15 cellular contexts compared by ENCODE assay signal in genomic region chr20:32678948-32679347, GRCh38. TPM values are rescaled to one million over a fixed set of nuclear protein-coding genes. Genes with fewer than 3 reads are reported as not detected.
DNase-seq lines count a peak whose midpoint lies in the region; ATAC-seq and TF ChIP-seq lines count a peak whose summit lies in the region.
"Had no signal": no experiment of that assay in that cellular context is flagged by ENCODE, and none has a peak within 500 bp of the region (broad histone marks: within the 10 kb centered on the region; RNA-seq: fewer than 3 reads in every experiment).

No MANE protein-coding gene starts in this region.

- ATAC-seq in stimulated activated naive CD8-positive, alpha-beta T cell treated with anti-CD3 and anti-CD28 coated beads, Interleukin-15, amount 100 ng/mL, for 72 hours: no peak
- ATAC-seq in GM18511 (IDR thresholded peaks at IDR 0.05; ENCODE audit: unreplicated experiment) (no peak), HG03095 (IDR thresholded peaks at IDR 0.05; ENCODE audit: unreplicated experiment) (no peak)
- ATAC-seq: activated T-cell treated with anti-CD3 and anti-CD28 coated beads, Interleukin-2, amount 50 U/mL, for 4 hours; gastroesophageal sphincter had no signal

- H3K36me3 Mint-ChIP-seq in activated CD4-positive, alpha-beta memory T cell treated with anti-CD3 and anti-CD28 coated beads, Interleukin-2, amount 10 ng/mL, durations not matched to agents 7 days and 5 days (ENCODE audit: low read depth): no peaks in the 10 kb centered on the region

- H3K27me3 Mint-ChIP-seq in stimulated activated naive CD8-positive, alpha-beta T cell treated with anti-CD3 and anti-CD28 coated beads, Interleukin-15, amount 100 ng/mL, for 72 hours: no peaks in the 10 kb centered on the region
- H3K27me3 Mint-ChIP-seq in activated CD4-positive, alpha-beta memory T cell treated with anti-CD3 and anti-CD28 coated beads, Interleukin-2, amount 10 ng/mL, durations not matched to agents 7 days and 5 days: no peaks in the 10 kb centered on the region

- H3K4me1 Mint-ChIP-seq in stimulated activated naive CD8-positive, alpha-beta T cell treated with anti-CD3 and anti-CD28 coated beads, Interleukin-15, amount 100 ng/mL, for 72 hours: peaks cover 27% of the 10 kb centered on the region
- peaks cover 25% of the 10 kb centered on the region for H3K4me1 Mint-ChIP-seq in activated CD4-positive, alpha-beta memory T cell treated with anti-CD3 and anti-CD28 coated beads, Interleukin-2, amount 10 ng/mL, durations not matched to agents 7 days and 5 days

- no peaks in the 10 kb centered on the region for H3K4me1 ChIP-seq in HEK293 (ENCODE audit: control insufficient read depth, insufficient read depth, low read length)
- H3K4me1 ChIP-seq: gastroesophageal sphincter had no signal

- POLR2A ChIA-PET in HEK293 (lab: Yijun Ruan, JAX): no interaction called here
- POLR2A ChIA-PET in activated CD4-positive, alpha-beta memory T cell treated with anti-CD3 and anti-CD28 coated beads, Interleukin-2, amount 10 ng/mL, durations not matched to agents 7 days and 5 days (lab: Charles Lee): no interaction called here

- no peak for TF ChIP-seq CTCF in HEK293 (tag by site-specific recombination; IDR thresholded peaks at IDR 0.05)

- no peak overlapping the region for H3K4me3 ChIP-seq in HEK293 (ENCODE audit: low read depth, low read length)
- H3K4me3 ChIP-seq: gastroesophageal sphincter had no signal

- DNase-seq in A172 (ENCODE audit: low spot score) (peak; percentile 32), anterior cingulate cortex (lab: John Stamatoyannopoulos, UW) (peak in 43 of 58 donors; percentile 5 to 79 (median 54)), inferior parietal cortex (ENCODE audit: extremely low spot score) (peak; percentile 67)
- no peak for DNase-seq in stimulated activated naive CD8-positive, alpha-beta T cell treated with anti-CD3 and anti-CD28 coated beads, Interleukin-15, amount 100 ng/mL, for 72 hours
- DNase-seq in activated CD4-positive, alpha-beta memory T cell treated with anti-CD3 and anti-CD28 coated beads, Interleukin-2, amount 10 ng/mL, durations not matched to agents 7 days and 5 days: no peak
- DNase-seq: activated T-cell treated with anti-CD3 and anti-CD28 coated beads, Interleukin-2, amount 50 U/mL, for 4 hours; DND-41; NCI-H1436 treated with DMSO at 0.1 percent for 48 hours; stimulated activated CD4-positive, alpha-beta T cell treated with anti-CD3 and anti-CD28 coated beads, Interleukin-1b, Interleukin-23, amount 100 ng/mL, for 48 hours; SW 1271 had no signal

- no peaks in the 10 kb centered on the region for H3K36me3 ChIP-seq in HEK293 (ENCODE audit: control insufficient read depth in 2 of 2, insufficient read depth in 1 of 2, low read length in 2 of 2)
- H3K36me3 ChIP-seq: gastroesophageal sphincter had no signal

- H3K9me3 ChIP-seq in HEK293 (ENCODE audit: control insufficient read depth, insufficient read depth, low read depth, low read length): no peaks in the 10 kb centered on the region
- H3K9me3 ChIP-seq: gastroesophageal sphincter had no signal

- CTCF ChIA-PET in HEK293 (lab: Yijun Ruan, JAX): interaction anchor here (9.0 kb wide), 1 partner anchor 99 kb away, joined by 244 read pairs; no protein-coding TSS in a partner anchor
- CTCF ChIA-PET in activated CD4-positive, alpha-beta memory T cell treated with anti-CD3 and anti-CD28 coated beads, Interleukin-2, amount 10 ng/mL, durations not matched to agents 7 days and 5 days (lab: Charles Lee): interaction anchor here (2.0 to 3.5 kb wide), 2 partner anchors 99 to 100 kb away, joined by 14 to 24 read pairs; no protein-coding TSS in a partner anchor

- H3K9me3 Mint-ChIP-seq in stimulated activated naive CD8-positive, alpha-beta T cell treated with anti-CD3 and anti-CD28 coated beads, Interleukin-15, amount 100 ng/mL, for 72 hours: no peaks in the 10 kb centered on the region
- no peaks in the 10 kb centered on the region for H3K9me3 Mint-ChIP-seq in activated CD4-positive, alpha-beta memory T cell treated with anti-CD3 and anti-CD28 coated beads, Interleukin-2, amount 10 ng/mL, durations not matched to agents 7 days and 5 days
- H3K9me3 Mint-ChIP-seq: activated T-cell treated with anti-CD3 and anti-CD28 coated beads, Interleukin-2, amount 50 U/mL, for 4 hours had no signal

- no peak overlapping the region for H3K4me3 Mint-ChIP-seq in stimulated activated naive CD8-positive, alpha-beta T cell treated with anti-CD3 and anti-CD28 coated beads, Interleukin-15, amount 100 ng/mL, for 72 hours
- no peak overlapping the region for H3K4me3 Mint-ChIP-seq in activated CD4-positive, alpha-beta memory T cell treated with anti-CD3 and anti-CD28 coated beads, Interleukin-2, amount 10 ng/mL, durations not matched to agents 7 days and 5 days
- H3K4me3 Mint-ChIP-seq: activated T-cell treated with anti-CD3 and anti-CD28 coated beads, Interleukin-2, amount 50 U/mL, for 4 hours had no signal

- no peak overlapping the region for H3K27ac Mint-ChIP-seq in stimulated activated naive CD8-positive, alpha-beta T cell treated with anti-CD3 and anti-CD28 coated beads, Interleukin-15, amount 100 ng/mL, for 72 hours
- H3K27ac Mint-ChIP-seq in activated CD4-positive, alpha-beta memory T cell treated with anti-CD3 and anti-CD28 coated beads, Interleukin-2, amount 10 ng/mL, durations not matched to agents 7 days and 5 days: no peak overlapping the region

- H3K27ac ChIP-seq in HEK293 (ENCODE audit: extremely low read depth, low read depth, low read length): no peak overlapping the region
- H3K27ac ChIP-seq: gastroesophageal sphincter had no signal

TF ChIP-seq in HEK293, 187 proteins besides CTCF, POLR2A, EP300 and RAD21:
- peak; percentile 59; the same call in 1 of the 2 replicates for TF ChIP-seq GLIS1 (tag by site-specific recombination; IDR thresholded peaks at IDR 0.05)
- peak; percentile 95 for TF ChIP-seq PRDM10 (tag by site-specific recombination; IDR thresholded peaks at IDR 0.05)
- TF ChIP-seq REPIN1 (tag by site-specific recombination; IDR thresholded peaks at IDR 0.05; ENCODE audit: low read depth): no peak
- no peak for TF ChIP-seq ZNF664 (tag by site-specific recombination; IDR thresholded peaks at IDR 0.05)
- no peak for TF ChIP-seq ZFP69B (tag by site-specific recombination; IDR thresholded peaks at IDR 0.05)
TF ChIP-seq in HEK293: peak in this region for 2.

RNA-seq across cellular contexts. Expression of gene C20orf203, which starts 5.2 kb away (rescaled TPM):
- total RNA-seq in A172 (2014; rRNA removed; shearing (Covaris generic)): not detected in 2 replicates
- total RNA-seq in activated CD4-positive, alpha-beta memory T cell treated with anti-CD3 and anti-CD28 coated beads, Interleukin-2, amount 10 ng/mL, durations not matched to agents 7 days and 5 days: under 1 TPM; 0.13 to 0.15 TPM
- total RNA-seq: activated T-cell treated with anti-CD3 and anti-CD28 coated beads, Interleukin-2, amount 50 U/mL, for 4 hours; dermis microvascular lymphatic vessel endothelial cell had no signal

Comparison
In these comparisons a context has a peak if more than half of its experiments do, and no peak if none do; other contexts are left out.
1. DNase-seq: peak in A172 (single experiment), anterior cingulate cortex (43 of 58) and inferior parietal cortex (single experiment); none in stimulated activated naive CD8-positive, alpha-beta T cell treated with anti-CD3 and anti-CD28 coated beads, Interleukin-15, amount 100 ng/mL, for 72 hours (0 of 2) and activated CD4-positive, alpha-beta memory T cell treated with anti-CD3 and anti-CD28 coated beads, Interleukin-2, amount 10 ng/mL, durations not matched to agents 7 days and 5 days (single experiment).